In genomic region chr22:42686756-42687491, GRCh38 we compare ENCODE assay signal across 10 cellular contexts. TPM values are rescaled to one million over a fixed set of nuclear protein-coding genes. Genes with fewer than 3 reads are reported as not detected.
DNase-seq lines count a peak whose midpoint lies in the region; ATAC-seq, FAIRE-seq and TF ChIP-seq lines count a peak whose summit lies in the region.
"Had no signal": no experiment of that assay in that cellular context is flagged by ENCODE, and none has a peak within 500 bp of the region (broad histone marks: within the 10 kb centered on the region; RNA-seq: fewer than 3 reads in every experiment).

No MANE protein-coding gene starts in this region.

- no peak overlapping the region for H3K4me3 ChIP-seq in HCT116 (replicated peaks in 1 of 2; ENCODE audit: low read depth in 1 of 2, low read length in 2 of 2)
- H3K4me3 ChIP-seq in K562 = no peak overlapping the region
- H3K4me3 ChIP-seq in mucosa of rectum (ENCODE audit: low read length in 2 of 2) = no peak overlapping the region
- H3K4me3 ChIP-seq in stomach smooth muscle (ENCODE audit: low read length in 2 of 2) = peak overlapping the region in 1 of 2 donors; percentile 40

- DNase-seq in HCT116 (ENCODE audit: low read depth, low spot score) (no peak), K562 (ENCODE audit: extremely low read depth in 1 of 4, low spot score in 3 of 4) (no peak), GM19240 (ENCODE audit: insufficient read length, low spot score) (no peak), HTR-8/SVneo (ENCODE audit: insufficient read length, low spot score) (no peak), AG08396 (ENCODE audit: low spot score) (no peak), activated gamma-delta T cell (lab: John Stamatoyannopoulos, UW) (no peak)
- DNase-seq: GDM1, midbrain had no signal

- H3K79me2 ChIP-seq in HCT116 (ENCODE audit: insufficient read depth, low read length) (no peaks in the 10 kb centered on the region), K562 (ENCODE audit: control insufficient read depth, insufficient read depth, low read length) (no peaks in the 10 kb centered on the region)

- 27% methylated on average over 13 of the region's 14 CpGs for WGBS in K562 (ENCODE audit: insufficient coverage, low coverage, missing lambda C conversion rate)

- peak overlapping the region; percentile 22; the same call in 1 of the 2 replicates for H3K4me2 ChIP-seq in HCT116 (ENCODE audit: low read length)
- H3K4me2 ChIP-seq in K562 (ENCODE audit: insufficient read depth, low read length) = no peak overlapping the region

- CTCF ChIA-PET in HCT116 (lab: Charles Lee) (no interaction called here), K562 (lab: Yijun Ruan, JAX; ENCODE audit: low intra/inter-chr PET ratio) (no interaction called here)

- no TSS peak for BruUV-seq in HCT116 (replicated peaks; lab: Mats Ljungman, UMichigan)
- BruUV-seq in K562 (replicated peaks; lab: Mats Ljungman, UMichigan) = no TSS peak

- intact Hi-C loops in HCT116 (cut with micrococcal nuclease) (no loop called here), K562 (cut with micrococcal nuclease) (no loop called here)

- H3K9me2 ChIP-seq in HCT116 (ENCODE audit: insufficient read depth) = no peaks in the 10 kb centered on the region

- H3K27me3 ChIP-seq in HCT116 (ENCODE audit: insufficient read depth, low read length) (no peaks in the 10 kb centered on the region), K562 (ENCODE audit: control insufficient read depth in 2 of 2, insufficient read depth in 2 of 2, low read length in 2 of 2) (peaks cover 0 to 7% of the 10 kb centered on the region in 2 experiments; a peak in 4 of 5 replicates), mucosa of rectum (ENCODE audit: control insufficient read depth in 2 of 2, insufficient read depth in 2 of 2, low read length in 2 of 2) (no peaks in the 10 kb centered on the region), stomach smooth muscle (ENCODE audit: control insufficient read depth in 1 of 2, insufficient read depth in 2 of 2, low read length in 2 of 2) (no peaks in the 10 kb centered on the region)

- POLR2A ChIA-PET in HCT116 (lab: Charles Lee) (no interaction called here), K562 (lab: Yijun Ruan, JAX) (no interaction called here)

- RAD21 ChIA-PET in HCT116 (lab: Charles Lee; ENCODE audit: low non-redundant PET in 1 of 2, low total read pairs in 2 of 2, uncharacterized antibody in 2 of 2, unreplicated experiment in 2 of 2) = no interaction called here

- FAIRE-seq in K562 (lab: Jason Lieb, UNC) = no peak
- no peak for FAIRE-seq in HTR-8/SVneo (lab: Jason Lieb, UNC)

- TF ChIP-seq EP300 in K562 (IDR thresholded peaks at IDR 0.05; ENCODE audit: low read length) = no peak

- H3K9me3 ChIP-seq in HCT116 (ENCODE audit: control insufficient read depth in 1 of 2, insufficient read depth in 1 of 2, low read depth in 1 of 2, low read length in 2 of 2) (no peaks in the 10 kb centered on the region), K562 (replicated peaks; ENCODE audit: control insufficient read depth, insufficient read depth, low read depth, low read length) (no peaks in the 10 kb centered on the region), mucosa of rectum (ENCODE audit: control insufficient read depth in 2 of 2, low read length in 2 of 2) (no peaks in the 10 kb centered on the region), stomach smooth muscle (ENCODE audit: control insufficient read depth in 2 of 2, low read length in 2 of 2) (no peaks in the 10 kb centered on the region)

- H3K4me1 ChIP-seq in HCT116 (ENCODE audit: control insufficient read depth in 1 of 2, insufficient read depth in 2 of 2, low read length in 2 of 2) = peaks cover 33% of the 10 kb centered on the region in 2 experiments
- peaks cover 8 to 16% of the 10 kb centered on the region in 2 experiments; a peak in 3 of 5 replicates for H3K4me1 ChIP-seq in K562 (replicated peaks in 1 of 2; ENCODE audit: control insufficient read depth in 2 of 2, insufficient read depth in 2 of 2, low read length in 2 of 2)
- H3K4me1 ChIP-seq in mucosa of rectum (ENCODE audit: control insufficient read depth in 2 of 2, insufficient read depth in 2 of 2, low read length in 2 of 2) = peaks cover 23 to 32% of the 10 kb centered on the region in 2 donors
- peaks cover 90% of the 10 kb centered on the region for H3K4me1 ChIP-seq in stomach smooth muscle (ENCODE audit: control insufficient read depth, insufficient read depth, low read length)

- H3K9ac ChIP-seq in HCT116 (ENCODE audit: low read length) = no peak overlapping the region
- H3K9ac ChIP-seq in K562 (ENCODE audit: insufficient read depth in 1 of 2, low read depth in 2 of 2, low read length in 2 of 2) = no peak overlapping the region
- H3K9ac ChIP-seq in mucosa of rectum (ENCODE audit: low read depth in 1 of 2, low read length in 2 of 2) = no peak overlapping the region
- peak overlapping the region in 1 of 2 donors; percentile 1 for H3K9ac ChIP-seq in stomach smooth muscle (ENCODE audit: low read length in 2 of 2)

- ATAC-seq in HCT116 (no peak), K562 (no peak)

- in situ Hi-C loops in K562 (cut with MboI) = no loop called here

- H3K27ac ChIP-seq in HCT116 (ENCODE audit: low read depth, low read length) = no peak overlapping the region
- no peak overlapping the region for H3K27ac ChIP-seq in K562 (ENCODE audit: extremely low read depth, low read depth, low read length)
- H3K27ac ChIP-seq in mucosa of rectum (ENCODE audit: low read depth in 2 of 2, low read length in 2 of 2) = peak overlapping the region; percentile 4 to 61
- H3K27ac ChIP-seq in stomach smooth muscle (ENCODE audit: low read length) = peak overlapping the region; percentile 94

- H3K9me1 ChIP-seq in K562 (ENCODE audit: control insufficient read depth, insufficient read depth, low read length) = no peaks in the 10 kb centered on the region

- H4K20me1 ChIP-seq in HCT116 (ENCODE audit: insufficient read depth) = no peaks in the 10 kb centered on the region
- no peaks in the 10 kb centered on the region for H4K20me1 ChIP-seq in K562 (replicated peaks; ENCODE audit: control insufficient read depth, insufficient read depth, low read length)

- H2AFZ ChIP-seq in HCT116 (ENCODE audit: low read depth, low read length, poor library complexity, severe bottlenecking) (no peak overlapping the region), K562 (ENCODE audit: low read depth, low read length) (no peak overlapping the region)

- H3K36me3 ChIP-seq in HCT116 (ENCODE audit: control insufficient read depth in 1 of 2, insufficient read depth in 2 of 2, low read length in 2 of 2) = no peaks in the 10 kb centered on the region
- no peaks in the 10 kb centered on the region for H3K36me3 ChIP-seq in K562 (ENCODE audit: control insufficient read depth, insufficient read depth, low read length)
- H3K36me3 ChIP-seq in mucosa of rectum (ENCODE audit: control insufficient read depth in 2 of 2, insufficient read depth in 2 of 2, low read length in 2 of 2) = no peaks in the 10 kb centered on the region
- H3K36me3 ChIP-seq in stomach smooth muscle (ENCODE audit: control insufficient read depth in 2 of 2, insufficient read depth in 2 of 2, low read length in 2 of 2) = peaks cover 2 to 3% of the 10 kb centered on the region in 2 donors

- no peak for TF ChIP-seq CTCF in HCT116 (IDR thresholded peaks at IDR 0.05 in 2 of 3, conservative IDR thresholded peaks at IDR 0.05 in 1 of 3; ENCODE audit: borderline replicate concordance in 1 of 3, insufficient read depth in 1 of 3, low read depth in 2 of 3, low read length in 2 of 3)
- no peak for TF ChIP-seq CTCF in K562 (IDR thresholded peaks at IDR 0.05 in 2 of 3, conservative IDR thresholded peaks at IDR 0.05 in 1 of 3; ENCODE audit: insufficient read depth in 2 of 3, low read depth in 1 of 3, low read length in 3 of 3)

- TF ChIP-seq RAD21 in HCT116 (IDR thresholded peaks at IDR 0.05; ENCODE audit: low read depth) = no peak
- TF ChIP-seq RAD21 in K562 (CRISPR knock-in tag; conservative IDR thresholded peaks at IDR 0.05 in 1 of 2, IDR thresholded peaks at IDR 0.05 in 1 of 2) = no peak

- TF ChIP-seq POLR2A in HCT116 (IDR thresholded peaks at IDR 0.05; ENCODE audit: borderline replicate concordance, extremely low read depth, insufficient read depth, insufficient read length) (no peak), K562 (conservative IDR thresholded peaks at IDR 0.05) (no peak)

RNA-seq across cellular contexts. Expression of gene A4GALT, which starts 33.7 kb away (rescaled TPM):
- total RNA-seq in HCT116 (2021; ENCODE audit: unreplicated experiment) (16.0 TPM), K562 (2014; rRNA removed) (not detected in 2 replicates), K562 (2014; rRNA removed; fragmentation: Illumina TruSeq; extraction: Trizol) (not detected in 2 replicates), K562 (2015; rRNA removed; fragmentation: Illumina TruSeq; extraction: Trizol) (not detected in 2 replicates), K562 (2021) (0.11 TPM in 1 of 2 replicates, not detected in the other)
- polyA plus RNA-seq in HCT116 (2012) = 14.2 and 14.3 TPM in 2 replicates
- 1.2 TPM in 1 of 2 replicates, not detected in the other for total RNA-seq in K562 (2011; cell fraction: chromatin; rRNA removed; ENCODE audit: low replicate concordance)
- total RNA-seq in K562 (2011; cell fraction: nucleolus; rRNA removed) = 1.0 TPM in 1 of 2 replicates, not detected in the other
- not detected in 2 replicates for total RNA-seq in K562 (2011; cell fraction: nucleoplasm; rRNA removed)
- polyA plus RNA-seq in K562 (2011; rRNA removed) (0.07 and 0.27 TPM in 2 replicates), K562 (2014; fragmentation: Illumina TruSeq; extraction: Trizol) (not detected in 2 replicates), K562 (2014; fragmentation: Nextera tagmentation; extraction: Ambion mirVana) (not detected), K562 (2014; rRNA removed) (not detected in 2 replicates)
- 0.21 and 0.58 TPM in 2 replicates for polyA plus RNA-seq in K562 (2011; cell fraction: cytosol; rRNA removed)
- 0.06 and 0.17 TPM in 2 replicates for polyA plus RNA-seq in K562 (2011; cell fraction: nucleus; rRNA removed)
- polyA plus RNA-seq in K562 (2012) = not detected in 2 replicates
- polyA minus RNA-seq in K562 (2011; rRNA and poly(A)+ RNA removed) = 0.09 TPM in 1 of 2 replicates, not detected in the other
- not detected in 2 replicates for polyA minus RNA-seq in K562 (2011; cell fraction: cytosol; rRNA and poly(A)+ RNA removed)
- polyA minus RNA-seq in K562 (2011; cell fraction: nucleus; rRNA and poly(A)+ RNA removed) = 0.11 and 0.40 TPM in 2 replicates

RNA-seq across cellular contexts. Expression of gene CYB5R3, which starts 37.7 kb away (rescaled TPM):
- 127 TPM for total RNA-seq in HCT116 (2021; ENCODE audit: unreplicated experiment)
- 150 and 166 TPM in 2 replicates for polyA plus RNA-seq in HCT116 (2012)
- 13.9 and 37.9 TPM in 2 replicates for total RNA-seq in K562 (2011; cell fraction: chromatin; rRNA removed; ENCODE audit: low replicate concordance)
- total RNA-seq in K562 (2011; cell fraction: nucleolus; rRNA removed) = 38.5 and 38.7 TPM in 2 replicates
- total RNA-seq in K562 (2011; cell fraction: nucleoplasm; rRNA removed) = 25.3 and 37.0 TPM in 2 replicates
- total RNA-seq in K562 (2014; rRNA removed) = 28.7 and 43.2 TPM in 2 replicates
- 10.9 and 13.5 TPM in 2 replicates for total RNA-seq in K562 (2014; rRNA removed; fragmentation: Illumina TruSeq; extraction: Trizol)
- 20.0 and 21.0 TPM in 2 replicates for total RNA-seq in K562 (2015; rRNA removed; fragmentation: Illumina TruSeq; extraction: Trizol)
- total RNA-seq in K562 (2021) = 66.7 and 66.8 TPM in 2 replicates
- polyA plus RNA-seq in K562 (2011; rRNA removed) = 23.4 and 60.3 TPM in 2 replicates
- polyA plus RNA-seq in K562 (2011; cell fraction: cytosol; rRNA removed) = 41.8 and 76.5 TPM in 2 replicates
- 21.3 and 28.1 TPM in 2 replicates for polyA plus RNA-seq in K562 (2011; cell fraction: nucleus; rRNA removed)
- polyA plus RNA-seq in K562 (2012) = 46.5 and 68.5 TPM in 2 replicates
- 59.2 and 83.9 TPM in 2 replicates for polyA plus RNA-seq in K562 (2014; fragmentation: Illumina TruSeq; extraction: Trizol)
- polyA plus RNA-seq in K562 (2014; fragmentation: Nextera tagmentation; extraction: Ambion mirVana) = 1 to 10 TPM; 1.4 to 3.9 TPM
- polyA plus RNA-seq in K562 (2014; rRNA removed) = 37.6 and 45.0 TPM in 2 replicates
- polyA minus RNA-seq in K562 (2011; rRNA and poly(A)+ RNA removed) = 21.7 and 21.8 TPM in 2 replicates
- 30.6 and 64.6 TPM in 2 replicates for polyA minus RNA-seq in K562 (2011; cell fraction: cytosol; rRNA and poly(A)+ RNA removed)
- polyA minus RNA-seq in K562 (2011; cell fraction: nucleus; rRNA and poly(A)+ RNA removed) = 7.7 and 11.7 TPM in 2 replicates

RNA-seq across cellular contexts. Expression of gene ATP5MGL, which starts 46.5 kb away (rescaled TPM):
- total RNA-seq in HCT116 (2021; ENCODE audit: unreplicated experiment) (0.91 TPM), K562 (2014; rRNA removed) (not detected in 2 replicates), K562 (2014; rRNA removed; fragmentation: Illumina TruSeq; extraction: Trizol) (0.25 and 0.41 TPM in 2 replicates), K562 (2015; rRNA removed; fragmentation: Illumina TruSeq; extraction: Trizol) (0.25 and 0.38 TPM in 2 replicates), K562 (2021) (0.31 and 0.35 TPM in 2 replicates)
- 0.08 and 0.22 TPM in 2 replicates for polyA plus RNA-seq in HCT116 (2012)
- 8.4 and 14.5 TPM in 2 replicates for total RNA-seq in K562 (2011; cell fraction: chromatin; rRNA removed; ENCODE audit: low replicate concordance)
- total RNA-seq in K562 (2011; cell fraction: nucleolus; rRNA removed) = 6.3 and 6.8 TPM in 2 replicates
- 8.3 and 17.9 TPM in 2 replicates for total RNA-seq in K562 (2011; cell fraction: nucleoplasm; rRNA removed)
- polyA plus RNA-seq in K562 (2011; rRNA removed) (0.17 TPM in 1 of 2 replicates, not detected in the other), K562 (2014; fragmentation: Illumina TruSeq; extraction: Trizol) (not detected in 2 replicates), K562 (2014; fragmentation: Nextera tagmentation; extraction: Ambion mirVana) (under 1 TPM; 0.13 to 0.34 TPM), K562 (2014; rRNA removed) (0.09 TPM in 1 of 2 replicates, not detected in the other)
- polyA plus RNA-seq in K562 (2011; cell fraction: cytosol; rRNA removed) = 0.12 TPM in 1 of 2 replicates, not detected in the other
- polyA plus RNA-seq in K562 (2011; cell fraction: nucleus; rRNA removed) = 0.36 and 0.37 TPM in 2 replicates
- not detected in 2 replicates for polyA plus RNA-seq in K562 (2012)
- polyA minus RNA-seq in K562 (2011; rRNA and poly(A)+ RNA removed) = 0.74 and 1.0 TPM in 2 replicates
- not detected in 2 replicates for polyA minus RNA-seq in K562 (2011; cell fraction: cytosol; rRNA and poly(A)+ RNA removed)
- polyA minus RNA-seq in K562 (2011; cell fraction: nucleus; rRNA and poly(A)+ RNA removed) = 0.44 and 0.67 TPM in 2 replicates

Comparison
In these comparisons a context has a peak if more than half of its experiments do, and no peak if none do; other contexts are left out.
1. H3K27ac ChIP-seq: peak in mucosa of rectum (2 of 2) and stomach smooth muscle (single experiment); none in HCT116 (single experiment) and K562 (single experiment).